ENCODE assay signal across 1 cellular context in the genomic region with DNA sequence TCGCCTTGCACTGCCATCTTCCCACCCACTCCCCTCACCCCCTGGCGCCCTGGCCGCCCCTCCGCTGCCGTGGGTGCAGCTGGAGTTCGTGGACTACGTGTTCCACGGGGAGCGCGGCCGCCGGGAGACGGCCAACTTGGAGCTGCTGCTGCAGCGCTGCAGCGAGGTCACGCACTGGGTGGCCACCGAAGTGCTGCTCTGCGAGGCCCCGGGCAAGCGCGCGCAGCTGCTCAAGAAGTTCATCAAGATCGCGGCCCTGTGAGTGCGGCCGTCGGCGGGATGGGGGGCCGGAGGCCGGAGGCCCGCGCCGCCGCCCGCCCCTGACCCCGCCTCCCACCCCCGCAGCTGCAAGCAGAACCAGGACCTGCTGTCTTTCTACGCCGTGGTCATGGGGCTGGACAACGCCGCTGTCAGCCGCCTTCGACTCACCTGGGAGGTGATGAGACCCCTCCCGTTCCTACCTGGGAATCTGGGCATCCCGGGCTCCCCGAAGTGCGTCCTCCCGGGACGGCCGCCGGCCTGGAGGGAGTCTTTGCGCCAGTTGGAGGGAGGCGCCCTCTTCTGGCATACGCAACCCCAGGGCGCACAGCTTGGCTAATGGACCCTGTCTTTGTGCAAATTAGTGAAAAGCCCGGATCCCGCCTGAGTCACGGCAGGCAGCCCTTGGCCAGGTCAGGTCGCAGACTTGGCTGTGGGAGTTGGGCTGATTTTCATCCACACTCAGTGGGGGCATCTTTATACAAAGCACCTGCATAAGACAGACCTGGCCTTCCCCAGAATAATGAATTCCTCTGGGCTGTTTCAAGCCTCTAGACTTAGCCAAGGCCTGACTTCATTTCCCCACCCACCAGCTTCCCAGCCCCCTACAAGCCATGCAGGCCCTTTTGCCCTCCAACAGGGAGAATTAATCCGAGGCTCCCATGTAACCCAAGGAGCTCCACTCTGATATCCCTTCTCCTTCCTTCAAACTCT.
TF ChIP-seq lines count a peak whose summit lies in the region.

No MANE protein-coding gene starts in this region.

TF ChIP-seq in A549, 52 proteins besides CTCF, POLR2A, EP300 and RAD21 (continued from another document):
- TF ChIP-seq E2F6 (IDR thresholded peaks at IDR 0.05; ENCODE audit: borderline replicate concordance, low read depth) (peak; percentile 23; the same call in 1 of the 2 replicates), BCL3 (IDR thresholded peaks at IDR 0.05) (no peak), FOSL2 (IDR thresholded peaks at IDR 0.05) (no peak), FOSL2 (CRISPR knock-in tag; IDR thresholded peaks at IDR 0.05) (0 out of 2 replicates have a peak, but pooled peaks have one; percentile 28), REST (IDR thresholded peaks at IDR 0.05) (no peak), ZFP36 (IDR thresholded peaks at IDR 0.05; ENCODE audit: borderline replicate concordance, partially characterized antibody) (no peak), MYC (IDR thresholded peaks at IDR 0.05; ENCODE audit: borderline replicate concordance, low read length) (no peak), TP53 (CRISPR knock-in tag; IDR thresholded peaks at IDR 0.05) (no peak)
- TF ChIP-seq, protein P1, sequence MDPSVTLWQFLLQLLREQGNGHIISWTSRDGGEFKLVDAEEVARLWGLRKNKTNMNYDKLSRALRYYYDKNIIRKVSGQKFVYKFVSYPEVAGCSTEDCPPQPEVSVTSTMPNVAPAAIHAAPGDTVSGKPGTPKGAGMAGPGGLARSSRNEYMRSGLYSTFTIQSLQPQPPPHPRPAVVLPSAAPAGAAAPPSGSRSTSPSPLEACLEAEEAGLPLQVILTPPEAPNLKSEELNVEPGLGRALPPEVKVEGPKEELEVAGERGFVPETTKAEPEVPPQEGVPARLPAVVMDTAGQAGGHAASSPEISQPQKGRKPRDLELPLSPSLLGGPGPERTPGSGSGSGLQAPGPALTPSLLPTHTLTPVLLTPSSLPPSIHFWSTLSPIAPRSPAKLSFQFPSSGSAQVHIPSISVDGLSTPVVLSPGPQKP (IDR thresholded peaks at IDR 0.05; ENCODE audit: low read depth, low read length), result no peak
TF ChIP-seq in A549: peak in this region for 4.
